Comparison of ENCODE assay signal across 8 cellular contexts in the genomic region with DNA sequence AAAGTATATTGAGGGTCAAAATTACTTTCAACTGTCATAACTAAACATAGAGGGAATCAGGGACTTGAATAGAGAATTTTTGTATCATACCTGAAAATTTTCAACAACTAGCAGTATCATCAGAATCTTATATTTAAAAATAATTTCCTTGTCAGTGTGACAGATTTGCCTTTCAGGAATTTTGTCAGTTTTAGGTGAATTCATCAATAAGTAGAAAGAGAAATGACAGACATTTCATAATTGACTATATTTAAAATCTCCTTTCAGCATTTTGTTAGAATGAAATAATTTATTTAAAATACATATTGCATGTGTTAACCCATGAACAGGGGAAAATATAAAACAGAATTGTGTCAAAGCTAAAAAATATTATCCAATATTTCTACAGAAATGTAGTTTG. TPM values are rescaled to one million over a fixed set of nuclear protein-coding genes. Genes with fewer than 3 reads are reported as not detected.
"Had no signal": no experiment of that assay in that cellular context is flagged by ENCODE, and none has a peak within 500 bp of the region (broad histone marks: within the 10 kb centered on the region; RNA-seq: fewer than 3 reads in every experiment).

No MANE protein-coding gene starts in this region.

- ATAC-seq: GM12878 had no signal

- DNase-seq: GDM1, GF-D8 had no signal

- FAIRE-seq: GM12878, GM12891, GM12892, GM18507, GM19239 had no signal

- H3K4me3 ChIP-seq: GM12878 had no signal

RNA-seq across cellular contexts. Expression of gene PDCL2, which starts 8.6 kb away (rescaled TPM):
- total RNA-seq: G401, GM12878 had no signal
- polyA plus RNA-seq: GM12878 had no signal

RNA-seq across cellular contexts. Expression of gene NMU, which starts 35.5 kb away (rescaled TPM):
- total RNA-seq: G401, GM12878 had no signal
